In the genomic region with DNA sequence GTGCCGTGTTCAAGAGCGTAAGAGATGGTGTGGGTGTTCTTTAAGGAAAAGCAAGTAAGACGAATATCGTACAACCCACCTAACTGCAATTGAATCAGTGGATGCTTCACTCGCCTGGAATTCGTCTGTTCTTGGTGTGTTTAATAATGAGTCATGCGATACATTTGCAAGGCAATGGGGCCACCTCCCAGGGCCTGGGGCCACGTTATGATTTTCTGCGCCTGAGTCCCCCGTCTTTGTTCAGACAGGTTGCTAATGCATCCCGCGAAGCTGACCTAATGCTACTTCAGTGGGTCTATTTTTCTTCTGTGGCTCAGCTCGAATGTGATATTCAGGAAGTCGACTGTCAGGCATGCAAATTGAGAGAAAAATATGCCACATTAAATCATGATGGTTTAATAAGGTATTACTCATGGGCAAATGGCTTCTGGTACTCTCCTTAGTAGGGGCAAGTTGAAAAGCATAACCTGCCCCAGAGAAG, we compare ENCODE assay signal across 11 cellular contexts. TPM values are rescaled to one million over a fixed set of nuclear protein-coding genes. Genes with fewer than 3 reads are reported as not detected.
A peak's percentile ranks its signal among the peaks of the same experiment; 100 is the strongest.
DNase-seq lines count a peak whose midpoint lies in the region; FAIRE-seq and TF ChIP-seq lines count a peak whose summit lies in the region.
"Had no signal": no experiment of that assay in that cellular context is flagged by ENCODE, and none has a peak within 500 bp of the region (broad histone marks: within the 10 kb centered on the region; RNA-seq: fewer than 3 reads in every experiment).

No MANE protein-coding gene starts in this region.

- no peak overlapping the region for H2BK12ac ChIP-seq in H9 (ENCODE audit: insufficient read length, low read depth, low read length)

- H3T11ph ChIP-seq in H9 (ENCODE audit: low read length): no peak overlapping the region

- no peak overlapping the region for H2BK120ac ChIP-seq in H9 (ENCODE audit: low read depth, low read length, poor library complexity, severe bottlenecking)

- H3K56ac ChIP-seq in H9 (ENCODE audit: insufficient read length, low read depth, low read length): no peak overlapping the region

- H2AK5ac ChIP-seq in H9 (ENCODE audit: insufficient read length, low read length): no peak overlapping the region

- H3K27me3 ChIP-seq in H9 (ENCODE audit: insufficient read depth, low read length) (no peaks in the 10 kb centered on the region), sigmoid colon (no peaks in the 10 kb centered on the region), small intestine (ENCODE audit: control insufficient read depth in 2 of 2, insufficient read depth in 2 of 2, low read length in 2 of 2) (no peaks in the 10 kb centered on the region)

- no peak overlapping the region for H2AFZ ChIP-seq in H9 (ENCODE audit: low read length)

- H3K9ac ChIP-seq in H9 (ENCODE audit: extremely low read depth, insufficient read length, low read length): no peak overlapping the region

- no peak overlapping the region for H4K5ac ChIP-seq in H9 (ENCODE audit: insufficient read length, low read depth, low read length)

- intact Hi-C loops in sigmoid colon (cut with DNase I): loop anchor here (5.0 kb wide), 1 partner anchor 468 kb away; no protein-coding TSS in a partner anchor
- intact Hi-C loops in posterior vena cava (cut with DNase I): no loop called here

- H3K4me2 ChIP-seq in H9 (ENCODE audit: insufficient read depth, insufficient read length, low read length): peak overlapping the region; percentile 46

- H4K8ac ChIP-seq in H9 (replicated peaks; ENCODE audit: insufficient read length, low read depth, low read length): no peak overlapping the region

- DNase-seq in H9: no peak
- DNase-seq in RPMI7951 (ENCODE audit: low read depth): peak; percentile 89
- DNase-seq in fibroblast of mammary gland (ENCODE audit: low read depth): peak; percentile 92
- DNase-seq in sigmoid colon: no peak
- no peak for DNase-seq in LoVo (ENCODE audit: low spot score)
- no peak for DNase-seq in posterior vena cava (ENCODE audit: low spot score)
- no peak for DNase-seq in small intestine
- DNase-seq in NCI-H1105 (lab: John Stamatoyannopoulos, UW): no peak
- DNase-seq: activated T-cell treated with anti-CD3 and anti-CD28 coated beads, Interleukin-2, amount 50 U/mL, for 4 hours; NCI-H1436 had no signal

- H3K9me3 Mint-ChIP-seq in H9: peaks cover 58 to 60% of the 10 kb centered on the region in 2 experiments
- H3K9me3 Mint-ChIP-seq: activated T-cell treated with anti-CD3 and anti-CD28 coated beads, Interleukin-2, amount 50 U/mL, for 4 hours had no signal

- H3K27ac Mint-ChIP-seq in H9: peak overlapping the region in 1 of 3 experiments; percentile 87; a peak in 1 of 7 replicates

- FAIRE-seq in small intestine (lab: Jason Lieb, UNC): no peak

- no peak overlapping the region for H2BK15ac ChIP-seq in H9 (ENCODE audit: low read depth, low read length)

- H3K4ac ChIP-seq in H9 (ENCODE audit: low read depth, low read length): no peak overlapping the region

- H3K4me3 ChIP-seq in fibroblast of mammary gland (ENCODE audit: control insufficient read depth, low read depth, low read length) (no peak overlapping the region), sigmoid colon (peak overlapping the region in 1 of 4 donors; percentile 3), small intestine (ENCODE audit: low read depth in 1 of 2, low read length in 2 of 2) (no peak overlapping the region)
- H3K4me3 ChIP-seq: lung had no signal

- H3K4me1 ChIP-seq in H9 (ENCODE audit: insufficient read depth, low read length) (peaks cover 5% of the 10 kb centered on the region; the same call in 1 of the 2 replicates), sigmoid colon (peaks cover 0 to 19% (median 9%) of the 10 kb centered on the region in 4 donors), small intestine (ENCODE audit: control insufficient read depth in 2 of 2, insufficient read depth in 1 of 2, low read depth in 1 of 2, low read length in 1 of 2) (no peaks in the 10 kb centered on the region)

- H3K36me3 ChIP-seq in sigmoid colon (no peaks in the 10 kb centered on the region), small intestine (ENCODE audit: control insufficient read depth in 2 of 2, insufficient read depth in 2 of 2, low read length in 2 of 2) (no peaks in the 10 kb centered on the region)

- H3K4me3 Mint-ChIP-seq in H9: no peak overlapping the region
- H3K4me3 Mint-ChIP-seq: activated T-cell treated with anti-CD3 and anti-CD28 coated beads, Interleukin-2, amount 50 U/mL, for 4 hours had no signal

- H3K23me2 ChIP-seq in H9 (ENCODE audit: insufficient read length, low read depth, low read length, poor library complexity, severe bottlenecking): no peaks in the 10 kb centered on the region

- H3K79me2 ChIP-seq in H9 (ENCODE audit: insufficient read depth, low read length): no peaks in the 10 kb centered on the region

- H3K18ac ChIP-seq in H9 (ENCODE audit: insufficient read length, low read depth, low read length): no peak overlapping the region

- H2BK5ac ChIP-seq in H9 (ENCODE audit: insufficient read length, low read length): no peak overlapping the region

- H3K23ac ChIP-seq in H9 (ENCODE audit: insufficient read length, low read depth, low read length): no peak overlapping the region

- H4K91ac ChIP-seq in H9 (ENCODE audit: insufficient read length, low read depth, low read length): no peak overlapping the region

- TF ChIP-seq CTCF in H9 (conservative IDR thresholded peaks at IDR 0.05) (no peak), fibroblast of mammary gland (conservative IDR thresholded peaks at IDR 0.05; ENCODE audit: control insufficient read depth, insufficient read depth, low read depth, low read length) (no peak), sigmoid colon (IDR thresholded peaks at IDR 0.05) (no peak)

- H3K9me3 ChIP-seq in H9 (ENCODE audit: control insufficient read depth, low read depth, low read length) (peaks cover 5% of the 10 kb centered on the region), sigmoid colon (no peaks in the 10 kb centered on the region), small intestine (ENCODE audit: control insufficient read depth, low read depth) (no peaks in the 10 kb centered on the region)

- peaks cover 18 to 24% of the 10 kb centered on the region in 2 experiments for H3K4me1 Mint-ChIP-seq in H9

- TF ChIP-seq EP300 in sigmoid colon (IDR thresholded peaks at IDR 0.05): no peak

- H3K27me3 Mint-ChIP-seq in H9 (ENCODE audit: low read depth): peaks cover 1% of the 10 kb centered on the region; the same call in 1 of the 2 replicates

- no peak for TF ChIP-seq POLR2A in sigmoid colon (IDR thresholded peaks at IDR 0.05)

- H2BK20ac ChIP-seq in H9 (ENCODE audit: low read depth, low read length, poor library complexity, severe bottlenecking): no peak overlapping the region

- H3K36me3 Mint-ChIP-seq in H9 (ENCODE audit: insufficient read depth in 1 of 3, low read depth in 3 of 3): peaks cover 7 to 23% (median 16%) of the 10 kb centered on the region in 3 experiments; a peak in 6 of 7 replicates

- H4K20me1 ChIP-seq in H9 (ENCODE audit: control insufficient read depth, insufficient read depth, insufficient read length): no peaks in the 10 kb centered on the region

- no peak overlapping the region for H3K27ac ChIP-seq in H9 (ENCODE audit: insufficient read length, low read depth, low read length)
- peak overlapping the region; percentile 31 to 78 (median 71) for H3K27ac ChIP-seq in sigmoid colon
- H3K27ac ChIP-seq in small intestine (ENCODE audit: low read depth in 1 of 2, low read length in 1 of 2): no peak overlapping the region

- no peaks in the 10 kb centered on the region for H3K79me1 ChIP-seq in H9 (ENCODE audit: insufficient read depth, low read depth, low read length, poor library complexity, severe bottlenecking)

- no CpG with 5 or more reads among the region's 14 CpGs for WGBS in H9 (ENCODE audit: extremely low coverage, insufficient read length, low lambda C conversion rate)
- 80 to 88% methylated on average over 14 of the region's 14 CpGs for WGBS in sigmoid colon, 2 donors
- 72 to 83% (median 81%) methylated on average over 14 of the region's 14 CpGs for WGBS in small intestine, 3 donors

- H3K14ac ChIP-seq in H9 (ENCODE audit: insufficient read depth, low read length): no peak overlapping the region

RNA-seq across cellular contexts. Expression of gene MID1, which starts 14.3 kb away (rescaled TPM):
- total RNA-seq in H9 (2021) (32.9 and 33.1 TPM in 2 replicates), sigmoid colon (10 to 100 TPM; 34.6 to 77.5 (median 54.6) TPM), posterior vena cava (10 to 100 TPM; 22.2 to 36.5 TPM)
- total RNA-seq in RPMI7951 (2014; rRNA removed; shearing (Covaris generic)): 16.0 and 16.6 TPM in 2 replicates
- polyA plus RNA-seq in sigmoid colon (1 to 10 TPM; 3.2 to 9.3 (median 3.6) TPM), small intestine (1 to 10 TPM; 1.9 to 5.9 (median 3.4) TPM)

Comparison
In these comparisons a context has a peak if more than half of its experiments do, and no peak if none do; other contexts are left out.
1. DNase-seq: peak in RPMI7951 (single experiment) and fibroblast of mammary gland (single experiment); none in H9 (single experiment), sigmoid colon (single experiment), LoVo (single experiment), posterior vena cava (single experiment), small intestine (single experiment) and NCI-H1105 (single experiment).
2. H3K27ac ChIP-seq: peak in sigmoid colon (4 of 4); none in H9 (single experiment) and small intestine (0 of 2).